ENCODE assay signal across 11 cellular contexts in the genomic region with DNA sequence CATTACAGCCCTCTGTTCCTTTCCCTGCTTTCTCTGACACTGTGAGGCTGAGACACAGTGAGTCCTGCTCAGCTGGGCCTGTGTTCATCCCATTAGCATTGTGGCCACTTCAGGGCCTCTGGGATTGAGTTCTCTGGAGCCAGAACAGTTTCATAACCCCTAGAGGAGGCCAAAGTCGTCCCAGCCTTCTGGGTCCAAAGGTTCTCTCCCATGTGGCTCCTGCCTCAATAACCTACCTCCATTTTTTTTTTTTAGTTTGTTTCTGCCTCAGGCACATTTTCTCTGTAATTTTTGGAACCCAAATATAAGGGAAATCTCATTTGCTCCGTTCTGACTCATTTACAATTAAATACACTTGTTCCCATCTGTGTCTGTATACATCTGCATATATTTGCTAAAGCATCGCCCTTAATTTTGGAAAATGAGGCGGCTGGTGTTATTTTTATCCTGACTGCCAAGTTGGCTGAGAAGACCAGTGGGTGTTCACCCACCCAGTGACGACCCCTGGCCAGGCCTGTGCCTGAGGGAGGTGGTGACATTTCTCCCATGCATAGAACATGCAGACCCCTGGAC. TPM values are rescaled to one million over a fixed set of nuclear protein-coding genes. Genes with fewer than 3 reads are reported as not detected.
DNase-seq lines count a peak whose midpoint lies in the region; ATAC-seq and TF ChIP-seq lines count a peak whose summit lies in the region.
"Had no signal": no experiment of that assay in that cellular context is flagged by ENCODE, and none has a peak within 500 bp of the region (broad histone marks: within the 10 kb centered on the region; RNA-seq: fewer than 3 reads in every experiment).

No MANE protein-coding gene starts in this region.

- H3K27me3 Mint-ChIP-seq in activated naive CD4-positive, alpha-beta T cell treated with anti-CD3 and anti-CD28 coated beads, Interleukin-2, amount 50 U/mL, for 24 hours: peaks cover 21% of the 10 kb centered on the region
- no peaks in the 10 kb centered on the region for H3K27me3 Mint-ChIP-seq in neural crest cell (ENCODE audit: low read depth)

- ATAC-seq in foreskin keratinocyte: no peak
- no peak for ATAC-seq in HG03521 (IDR thresholded peaks at IDR 0.05; ENCODE audit: unreplicated experiment)
- no peak for ATAC-seq in HG02852 (IDR thresholded peaks at IDR 0.05; ENCODE audit: unreplicated experiment)

- peaks cover 11% of the 10 kb centered on the region for H3K4me1 ChIP-seq in foreskin keratinocyte

- H3K27ac Mint-ChIP-seq in activated naive CD4-positive, alpha-beta T cell treated with anti-CD3 and anti-CD28 coated beads, Interleukin-2, amount 50 U/mL, for 24 hours: peak overlapping the region; percentile 43
- peak overlapping the region; percentile 92 for H3K27ac Mint-ChIP-seq in neural crest cell (ENCODE audit: unreplicated experiment)
- H3K27ac Mint-ChIP-seq: activated naive CD8-positive, alpha-beta T cell treated with anti-CD3 and anti-CD28 coated beads, Interleukin-2, amount 10 ng/mL, durations not matched to agents 7 days and 5 days; B cell; T-helper 1 cell treated with Interleukin-12 subunit alpha and Interleukin-12 subunit beta and Interleukin-4 antibody, amounts not matched to agents 30 μg/mL and 1 μg/mL, for 36 hours had no signal

- DNase-seq in activated naive CD4-positive, alpha-beta T cell treated with anti-CD3 and anti-CD28 coated beads, Interleukin-2, amount 50 U/mL, for 16 hours: no peak
- DNase-seq in foreskin keratinocyte: no peak
- DNase-seq in neural crest cell (ENCODE audit: low read depth, low spot score): peak; percentile 11
- DNase-seq in DMS79 (lab: John Stamatoyannopoulos, UW): no peak
- no peak for DNase-seq in NCI-H2081 treated with DMSO at 0.1 percent for 48 hours (lab: John Stamatoyannopoulos, UW)

- H3K36me3 Mint-ChIP-seq in activated naive CD4-positive, alpha-beta T cell treated with anti-CD3 and anti-CD28 coated beads, Interleukin-2, amount 50 U/mL, for 24 hours: no peaks in the 10 kb centered on the region
- no peaks in the 10 kb centered on the region for H3K36me3 Mint-ChIP-seq in neural crest cell (ENCODE audit: low read depth)
- H3K36me3 Mint-ChIP-seq: activated naive CD8-positive, alpha-beta T cell treated with anti-CD3 and anti-CD28 coated beads, Interleukin-2, amount 10 ng/mL, durations not matched to agents 7 days and 5 days had no signal

- H3K4me1 Mint-ChIP-seq in activated naive CD4-positive, alpha-beta T cell treated with anti-CD3 and anti-CD28 coated beads, Interleukin-2, amount 50 U/mL, for 24 hours: peaks cover 13% of the 10 kb centered on the region
- peaks cover 37% of the 10 kb centered on the region for H3K4me1 Mint-ChIP-seq in neural crest cell

- H3K4me3 Mint-ChIP-seq in activated naive CD4-positive, alpha-beta T cell treated with anti-CD3 and anti-CD28 coated beads, Interleukin-2, amount 50 U/mL, for 24 hours: no peak overlapping the region
- no peak overlapping the region for H3K4me3 Mint-ChIP-seq in neural crest cell
- H3K4me3 Mint-ChIP-seq: B cell; T-helper 1 cell treated with Interleukin-12 subunit alpha and Interleukin-12 subunit beta and Interleukin-4 antibody, amounts not matched to agents 30 μg/mL and 1 μg/mL, for 36 hours had no signal

- H3K27ac ChIP-seq in foreskin keratinocyte: peak overlapping the region; percentile 51

- H3K27me3 ChIP-seq in foreskin keratinocyte: no peaks in the 10 kb centered on the region

- no peak for TF ChIP-seq CTCF in foreskin keratinocyte (conservative IDR thresholded peaks at IDR 0.05)
- TF ChIP-seq CTCF in neural crest cell (conservative IDR thresholded peaks at IDR 0.05): no peak

- no peaks in the 10 kb centered on the region for H3K9me3 Mint-ChIP-seq in activated naive CD4-positive, alpha-beta T cell treated with anti-CD3 and anti-CD28 coated beads, Interleukin-2, amount 50 U/mL, for 24 hours
- H3K9me3 Mint-ChIP-seq in neural crest cell: no peaks in the 10 kb centered on the region
- H3K9me3 Mint-ChIP-seq: activated naive CD8-positive, alpha-beta T cell treated with anti-CD3 and anti-CD28 coated beads, Interleukin-2, amount 10 ng/mL, durations not matched to agents 7 days and 5 days; T-helper 1 cell treated with Interleukin-12 subunit alpha and Interleukin-12 subunit beta and Interleukin-4 antibody, amounts not matched to agents 30 μg/mL and 1 μg/mL, for 36 hours had no signal

RNA-seq across cellular contexts. Expression of gene CTNNA1, which starts 27.3 kb away (rescaled TPM):
- total RNA-seq in foreskin keratinocyte: 250 and 266 TPM in 2 replicates
- 146 and 149 TPM in 2 replicates for polyA plus RNA-seq in foreskin keratinocyte
- total RNA-seq in neural crest cell: 282 and 292 TPM in 2 replicates
